Comparison of ENCODE assay signal across 2 cellular contexts in the genomic region with DNA sequence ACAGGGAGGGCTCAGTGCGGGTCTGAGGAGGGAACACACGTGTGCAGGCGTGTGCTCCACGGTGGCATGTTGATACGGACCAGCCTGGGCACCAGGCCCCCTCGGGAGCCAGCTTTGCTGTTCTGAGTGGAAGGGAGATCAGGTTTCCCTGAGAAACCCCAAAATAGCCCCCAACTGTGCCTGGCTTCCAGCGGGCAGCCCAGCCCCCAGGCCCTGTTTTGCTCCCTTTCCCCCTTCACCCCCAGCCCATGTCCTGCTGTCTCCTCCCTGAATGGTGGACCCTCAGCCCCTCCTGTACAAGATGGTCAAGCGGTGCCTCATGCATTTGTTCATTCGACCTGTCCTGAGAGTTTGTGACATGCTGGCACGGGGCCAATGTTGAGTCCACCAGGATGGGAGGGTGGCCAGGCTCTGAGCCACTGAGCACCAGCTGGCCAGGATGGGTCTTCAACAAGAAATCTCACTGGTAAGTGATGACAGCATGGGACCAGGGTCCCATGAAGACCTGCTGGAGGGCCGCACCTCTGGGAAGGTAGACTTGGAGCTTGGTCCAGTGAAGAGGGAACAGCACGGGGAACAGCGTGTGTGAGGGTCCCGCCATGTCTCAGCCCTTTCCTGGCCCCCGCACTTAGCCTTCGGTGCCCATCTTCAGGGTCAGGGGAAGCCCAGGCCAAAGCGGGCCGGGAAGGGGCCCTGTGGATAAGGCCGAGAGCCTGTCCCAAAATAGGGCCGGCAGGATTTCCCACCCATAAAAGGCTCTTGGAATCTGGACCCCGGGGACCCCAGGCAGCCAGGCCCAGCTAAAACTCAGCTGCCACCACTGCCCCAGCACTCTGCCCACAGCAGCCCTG.
TF ChIP-seq lines count a peak whose summit lies in the region.

Gene CALML6, plus strand, starts transcription at position 419 of the 851 bp plus-strand sequence. Its CDS starts 21 bp downstream, at position 440.

TF ChIP-seq in IMR-90, 13 proteins besides CTCF, POLR2A, EP300 and RAD21:
- no peak for TF ChIP-seq USF2 (IDR thresholded peaks at IDR 0.05; ENCODE audit: low read depth, low read length)
- no peak for TF ChIP-seq RFX5 (IDR thresholded peaks at IDR 0.05; ENCODE audit: low read depth, low read length)
- TF ChIP-seq, protein P1, sequence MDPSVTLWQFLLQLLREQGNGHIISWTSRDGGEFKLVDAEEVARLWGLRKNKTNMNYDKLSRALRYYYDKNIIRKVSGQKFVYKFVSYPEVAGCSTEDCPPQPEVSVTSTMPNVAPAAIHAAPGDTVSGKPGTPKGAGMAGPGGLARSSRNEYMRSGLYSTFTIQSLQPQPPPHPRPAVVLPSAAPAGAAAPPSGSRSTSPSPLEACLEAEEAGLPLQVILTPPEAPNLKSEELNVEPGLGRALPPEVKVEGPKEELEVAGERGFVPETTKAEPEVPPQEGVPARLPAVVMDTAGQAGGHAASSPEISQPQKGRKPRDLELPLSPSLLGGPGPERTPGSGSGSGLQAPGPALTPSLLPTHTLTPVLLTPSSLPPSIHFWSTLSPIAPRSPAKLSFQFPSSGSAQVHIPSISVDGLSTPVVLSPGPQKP (IDR thresholded peaks at IDR 0.05; ENCODE audit: borderline replicate concordance, low read depth, low read length): no peak
- no peak for TF ChIP-seq CEBPB (IDR thresholded peaks at IDR 0.05; ENCODE audit: low read depth, low read length)
- TF ChIP-seq MAFK (IDR thresholded peaks at IDR 0.05; ENCODE audit: low read depth, low read length): no peak
- no peak for TF ChIP-seq SMC3 (IDR thresholded peaks at IDR 0.05; ENCODE audit: low read depth, low read length)
- TF ChIP-seq MAZ (IDR thresholded peaks at IDR 0.05; ENCODE audit: borderline replicate concordance, low read depth, low read length): no peak
- TF ChIP-seq MXI1 (IDR thresholded peaks at IDR 0.05; ENCODE audit: borderline replicate concordance, low read depth, low read length): no peak
- TF ChIP-seq RCOR1 (IDR thresholded peaks at IDR 0.05; ENCODE audit: insufficient replicate concordance, low read length): no peak
- TF ChIP-seq CHD1 (IDR thresholded peaks at IDR 0.05; ENCODE audit: low read depth, low read length): no peak
- no peak for TF ChIP-seq FOS (IDR thresholded peaks at IDR 0.05; ENCODE audit: low read depth, low read length)

TF ChIP-seq in WTC11, 78 proteins besides CTCF, POLR2A, EP300 and RAD21:
- TF ChIP-seq ZNF512 (CRISPR knock-in tag; IDR thresholded peaks at IDR 0.05; ENCODE audit: borderline replicate concordance) (no peak), CBFB (CRISPR knock-in tag; IDR thresholded peaks at IDR 0.05; ENCODE audit: low read depth) (no peak), TCF7 (CRISPR knock-in tag; IDR thresholded peaks at IDR 0.05; ENCODE audit: low read depth) (no peak), TEAD1 (CRISPR knock-in tag; IDR thresholded peaks at IDR 0.05) (no peak), ZNF263 (CRISPR knock-in tag; IDR thresholded peaks at IDR 0.05; ENCODE audit: low read depth) (no peak), E2F4 (CRISPR knock-in tag; IDR thresholded peaks at IDR 0.05; ENCODE audit: borderline replicate concordance, low read depth) (no peak), ZNF121 (CRISPR knock-in tag; IDR thresholded peaks at IDR 0.05) (no peak), RELA (CRISPR knock-in tag; IDR thresholded peaks at IDR 0.05; ENCODE audit: borderline replicate concordance) (no peak), OVOL2 (CRISPR knock-in tag; IDR thresholded peaks at IDR 0.05; ENCODE audit: borderline replicate concordance) (no peak), ETV6 (CRISPR knock-in tag; IDR thresholded peaks at IDR 0.05) (no peak)
- TF ChIP-seq, protein P2, sequence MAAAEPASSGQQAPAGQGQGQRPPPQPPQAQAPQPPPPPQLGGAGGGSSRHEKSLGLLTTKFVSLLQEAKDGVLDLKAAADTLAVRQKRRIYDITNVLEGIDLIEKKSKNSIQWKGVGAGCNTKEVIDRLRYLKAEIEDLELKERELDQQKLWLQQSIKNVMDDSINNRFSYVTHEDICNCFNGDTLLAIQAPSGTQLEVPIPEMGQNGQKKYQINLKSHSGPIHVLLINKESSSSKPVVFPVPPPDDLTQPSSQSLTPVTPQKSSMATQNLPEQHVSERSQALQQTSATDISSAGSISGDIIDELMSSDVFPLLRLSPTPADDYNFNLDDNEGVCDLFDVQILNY (CRISPR knock-in tag; IDR thresholded peaks at IDR 0.05): no peak
- TF ChIP-seq, protein P3, sequence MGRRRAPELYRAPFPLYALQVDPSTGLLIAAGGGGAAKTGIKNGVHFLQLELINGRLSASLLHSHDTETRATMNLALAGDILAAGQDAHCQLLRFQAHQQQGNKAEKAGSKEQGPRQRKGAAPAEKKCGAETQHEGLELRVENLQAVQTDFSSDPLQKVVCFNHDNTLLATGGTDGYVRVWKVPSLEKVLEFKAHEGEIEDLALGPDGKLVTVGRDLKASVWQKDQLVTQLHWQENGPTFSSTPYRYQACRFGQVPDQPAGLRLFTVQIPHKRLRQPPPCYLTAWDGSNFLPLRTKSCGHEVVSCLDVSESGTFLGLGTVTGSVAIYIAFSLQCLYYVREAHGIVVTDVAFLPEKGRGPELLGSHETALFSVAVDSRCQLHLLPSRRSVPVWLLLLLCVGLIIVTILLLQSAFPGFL (CRISPR knock-in tag; IDR thresholded peaks at IDR 0.05; ENCODE audit: borderline replicate concordance): no peak
